In genomic region chr17:45247429-45248131, GRCh38 we compare ENCODE assay signal across 1 cellular context.
TF ChIP-seq lines count a peak whose summit lies in the region.

No MANE protein-coding gene starts in this region.

TF ChIP-seq in WTC11, 78 proteins besides CTCF, POLR2A, EP300 and RAD21 (continued from another document):
- TF ChIP-seq PRDM15 (CRISPR knock-in tag; IDR thresholded peaks at IDR 0.05) (0 out of 2 replicates have a peak, but pooled peaks have one; percentile 12), MAX (CRISPR knock-in tag; IDR thresholded peaks at IDR 0.05) (peak; percentile 44), IRF1 (CRISPR knock-in tag; IDR thresholded peaks at IDR 0.05) (peak; percentile 8; the same call in 1 of the 2 replicates), SOX15 (CRISPR knock-in tag; IDR thresholded peaks at IDR 0.05) (no peak), CBFB (CRISPR knock-in tag; IDR thresholded peaks at IDR 0.05; ENCODE audit: low read depth) (0 out of 2 replicates have a peak, but pooled peaks have one; percentile 17), USF2 (CRISPR knock-in tag; IDR thresholded peaks at IDR 0.05) (0 out of 2 replicates have a peak, but pooled peaks have one; percentile 38), MYBL2 (CRISPR knock-in tag; IDR thresholded peaks at IDR 0.05) (peak; percentile 53; the same call in 1 of the 2 replicates), CREM (CRISPR knock-in tag; IDR thresholded peaks at IDR 0.05) (peak; percentile 85; the same call in 1 of the 2 replicates), NFE2L1 (CRISPR knock-in tag; IDR thresholded peaks at IDR 0.05) (peak; percentile 67; the same call in 1 of the 2 replicates), SMAD3 (CRISPR knock-in tag; IDR thresholded peaks at IDR 0.05; ENCODE audit: borderline replicate concordance) (0 out of 2 replicates have a peak, but pooled peaks have one; percentile 46), ZNF532 (CRISPR knock-in tag; IDR thresholded peaks at IDR 0.05; ENCODE audit: borderline replicate concordance) (no peak), AFF4 (CRISPR knock-in tag; IDR thresholded peaks at IDR 0.05; ENCODE audit: borderline replicate concordance) (peak; percentile 73; the same call in 1 of the 2 replicates), ZNF423 (CRISPR knock-in tag; IDR thresholded peaks at IDR 0.05) (no peak), TP53 (CRISPR knock-in tag; IDR thresholded peaks at IDR 0.05) (peak; percentile 3; the same call in 1 of the 2 replicates), EMX1 (CRISPR knock-in tag; IDR thresholded peaks at IDR 0.05) (no peak), RELA (CRISPR knock-in tag; IDR thresholded peaks at IDR 0.05; ENCODE audit: borderline replicate concordance) (no peak)
